Comparison of ENCODE assay signal across 23 cellular contexts in genomic region chr6:133526436-133526835, GRCh38.
"Had no signal": no experiment of that assay in that cellular context is flagged by ENCODE, and none has a peak within 500 bp of the region (broad histone marks: within the 10 kb centered on the region; RNA-seq: fewer than 3 reads in every experiment).

No MANE protein-coding gene starts in this region.

- H3K27me3 Mint-ChIP-seq: IgD-negative memory B cell had no signal

- H3K4me1 Mint-ChIP-seq: IgD-negative memory B cell had no signal

- H3K4me3 Mint-ChIP-seq: IgD-negative memory B cell had no signal

- ATAC-seq: HepG2, K562 had no signal

- DNase-seq: Kasumi-1; MM.1S; NCI-H1092 treated with DMSO at 0.1 percent for 48 hours; NCI-H1436; NCI-H1694; NCI-H187 treated with DMSO at 0.1 percent for 48 hours; NCI-H2029 treated with DMSO at 0.1 percent for 48 hours; NCI-H2227 treated with DMSO at 0.1 percent for 48 hours; NCI-H446; NCI-H510A; NCI-H69; NCI-H774; NK-92 treated with Interleukin-12 subunit alpha and Interleukin-12 subunit beta, amount 100 ng/mL, for 24 hours; Right ventricle myocardium superior; RPMI8226; SIG-M5; T-helper 1 cell had no signal

- H3K4me3 ChIP-seq: K562, SJSA1, SK-N-MC had no signal

- H3K9ac ChIP-seq: KMS-11 had no signal

- H3K27ac ChIP-seq: KMS-11, SJSA1, SK-N-MC had no signal

- H3K9me3 Mint-ChIP-seq: IgD-negative memory B cell had no signal

- H3K27me3 ChIP-seq: SJSA1 had no signal

- H3K27ac Mint-ChIP-seq: IgD-negative memory B cell had no signal

- H3K36me3 ChIP-seq: SJSA1 had no signal

- H3K9me3 ChIP-seq: SJSA1 had no signal

- H3K4me1 ChIP-seq: SJSA1 had no signal

- H3K36me3 Mint-ChIP-seq: IgD-negative memory B cell had no signal

- H3K4me2 ChIP-seq: KMS-11 had no signal
